ENCODE assay signal across 9 cellular contexts in the genomic region with DNA sequence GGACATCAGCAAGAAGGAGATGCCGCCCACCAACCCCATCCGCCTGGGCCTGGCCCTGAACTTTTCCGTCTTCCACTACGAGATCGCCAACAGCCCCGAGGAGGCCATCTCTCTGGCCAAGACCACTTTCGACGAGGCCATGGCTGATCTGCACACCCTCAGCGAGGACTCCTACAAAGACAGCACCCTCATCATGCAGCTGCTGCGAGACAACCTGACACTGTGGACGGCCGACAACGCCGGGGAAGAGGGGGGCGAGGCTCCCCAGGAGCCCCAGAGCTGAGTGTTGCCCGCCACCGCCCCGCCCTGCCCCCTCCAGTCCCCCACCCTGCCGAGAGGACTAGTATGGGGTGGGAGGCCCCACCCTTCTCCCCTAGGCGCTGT. TPM values are rescaled to one million over a fixed set of nuclear protein-coding genes. Genes with fewer than 3 reads are reported as not detected.
DNase-seq lines count a peak whose midpoint lies in the region; ATAC-seq and TF ChIP-seq lines count a peak whose summit lies in the region.
"Had no signal": no experiment of that assay in that cellular context is flagged by ENCODE, and none has a peak within 500 bp of the region (broad histone marks: within the 10 kb centered on the region; RNA-seq: fewer than 3 reads in every experiment).

No MANE protein-coding gene starts in this region.

- ATAC-seq in Panc1, result no peak
- no peak for ATAC-seq in foreskin keratinocyte
- ATAC-seq in GM21529 (IDR thresholded peaks at IDR 0.05; ENCODE audit: unreplicated experiment), result no peak

- TF ChIP-seq CTCF in GM12864 (IDR thresholded peaks at IDR 0.05; ENCODE audit: low read depth, low read length, missing control alignments), result no peak
- no peak for TF ChIP-seq CTCF in Panc1 (IDR thresholded peaks at IDR 0.05)
- TF ChIP-seq CTCF in foreskin keratinocyte (conservative IDR thresholded peaks at IDR 0.05), result no peak

- POLR2A ChIA-PET in Panc1 (lab: Charles Lee), result no interaction called here

- CTCF ChIA-PET in Panc1 (lab: Charles Lee), result interaction anchor here (0.7 kb wide), 1 partner anchor 75 kb away, joined by 3 read pairs; no protein-coding TSS in a partner anchor

- BruUV-seq in Panc1 (replicated peaks; lab: Mats Ljungman, UMichigan), result no TSS peak

- intact Hi-C loops in Panc1 (cut with micrococcal nuclease; ENCODE audit: unreplicated experiment), result no loop called here

- in situ Hi-C loops in Panc1 (cut with HindIII; ENCODE audit: low pct_unique_long_range_greater_than_20kb, low sequenced_read_pairs), result no loop called here

- H3K9me3 ChIP-seq in Panc1 (ENCODE audit: control insufficient read depth, insufficient read depth, low read depth, low read length), result no peaks in the 10 kb centered on the region

- no peak for DNase-seq in GM12864 (ENCODE audit: low read depth)
- DNase-seq in Panc1 (ENCODE audit: low read depth, low spot score), result no peak
- no peak for DNase-seq in foreskin keratinocyte
- DNase-seq in NK-92 (lab: John Stamatoyannopoulos, UW; ENCODE audit: unreplicated experiment), result no peak
- no peak for DNase-seq in NCI-H1105 (lab: John Stamatoyannopoulos, UW)
- DNase-seq in germinal center (ENCODE audit: low spot score), result no peak
- DNase-seq: effector CD4-positive, alpha-beta T cell had no signal

- no peaks in the 10 kb centered on the region; the same call in 1 of the 2 replicates for H3K36me3 ChIP-seq in Panc1 (ENCODE audit: control insufficient read depth, insufficient read depth, low read length)

- peak overlapping the region; percentile 91 for H3K4me3 ChIP-seq in GM12864 (ENCODE audit: low read depth, low read length)
- H3K4me3 ChIP-seq in Panc1 (ENCODE audit: low read depth in 2 of 2, low read length in 2 of 2), result peak overlapping the region; percentile 72 to 89
- peak overlapping the region; percentile 55 to 71 (median 66) for H3K4me3 ChIP-seq in skin epidermis

- H3K4me1 ChIP-seq in Panc1 (ENCODE audit: control insufficient read depth, insufficient read depth, low read length), result peaks cover 18% of the 10 kb centered on the region
- peaks cover 32% of the 10 kb centered on the region for H3K4me1 ChIP-seq in foreskin keratinocyte

- H3K27ac ChIP-seq in Panc1 (ENCODE audit: low read length) (peak overlapping the region; percentile 94), foreskin keratinocyte (peak overlapping the region; percentile 99), skin epidermis (peak overlapping the region; percentile 78 to 98 (median 95))

- H3K27me3 ChIP-seq in Panc1 (ENCODE audit: control insufficient read depth, insufficient read depth, low read length) (no peaks in the 10 kb centered on the region), foreskin keratinocyte (no peaks in the 10 kb centered on the region)

RNA-seq across cellular contexts. Expression of a gene that starts 0.7 kb away (rescaled TPM):
- total RNA-seq in Panc1 (2021; ENCODE audit: unreplicated experiment) (188 TPM), foreskin keratinocyte (2,642 and 2,753 TPM in 2 replicates)
- 353 TPM for polyA plus RNA-seq in Panc1 (2012; ENCODE audit: insufficient read length)
- 4,130 and 4,582 TPM in 2 replicates for polyA plus RNA-seq in foreskin keratinocyte

RNA-seq across cellular contexts. Expression of a gene that starts 26.4 kb away (rescaled TPM):
- total RNA-seq in Panc1 (2021; ENCODE audit: unreplicated experiment) (41.9 TPM), foreskin keratinocyte (21.2 and 25.7 TPM in 2 replicates)
- polyA plus RNA-seq in Panc1 (2012; ENCODE audit: insufficient read length), result 51.1 TPM
- 37.1 and 39.7 TPM in 2 replicates for polyA plus RNA-seq in foreskin keratinocyte

RNA-seq across cellular contexts. Expression of a gene that starts 36.6 kb away (rescaled TPM):
- total RNA-seq in Panc1 (2021; ENCODE audit: unreplicated experiment) (29.7 TPM), foreskin keratinocyte (7.1 and 10.4 TPM in 2 replicates)
- 32.1 TPM for polyA plus RNA-seq in Panc1 (2012; ENCODE audit: insufficient read length)
- 9.0 TPM in 2 replicates for polyA plus RNA-seq in foreskin keratinocyte

RNA-seq across cellular contexts. Expression of a gene that starts 37.2 kb away (rescaled TPM):
- 45.4 TPM for total RNA-seq in Panc1 (2021; ENCODE audit: unreplicated experiment)
- 66.3 TPM for polyA plus RNA-seq in Panc1 (2012; ENCODE audit: insufficient read length)
- total RNA-seq in foreskin keratinocyte, result 17.6 and 18.5 TPM in 2 replicates
- 14.2 and 16.1 TPM in 2 replicates for polyA plus RNA-seq in foreskin keratinocyte

RNA-seq across cellular contexts. Expression of a gene that starts 50.1 kb away (rescaled TPM):
- total RNA-seq in Panc1 (2021; ENCODE audit: unreplicated experiment), result 5.2 TPM
- polyA plus RNA-seq in Panc1 (2012; ENCODE audit: insufficient read length), result 19.3 TPM
- total RNA-seq in foreskin keratinocyte, result not detected in 2 replicates
- not detected in 2 replicates for polyA plus RNA-seq in foreskin keratinocyte

Comparison
In these comparisons a context has a peak if more than half of its experiments do, and no peak if none do; other contexts are left out.
1. RNA of a gene that starts 0.7 kb away (total RNA-seq): 2,642 to 2,753 TPM in foreskin keratinocyte; 188 TPM in Panc1 (single experiment); every median in the first group is over 10 times any median in the second.
2. Peak in every context shown above with its lines, with median percentiles within 50 percentile points of each other: H3K4me3 ChIP-seq and H3K27ac ChIP-seq.